ENCODE assay signal across 18 cellular contexts in genomic region chr4:26891054-26891453, GRCh38. TPM values are rescaled to one million over a fixed set of nuclear protein-coding genes. Genes with fewer than 3 reads are reported as not detected.
DNase-seq lines count a peak whose midpoint lies in the region; ATAC-seq, FAIRE-seq and TF ChIP-seq lines count a peak whose summit lies in the region.
"Had no signal": no experiment of that assay in that cellular context is flagged by ENCODE, and none has a peak within 500 bp of the region (broad histone marks: within the 10 kb centered on the region; RNA-seq: fewer than 3 reads in every experiment).

No MANE protein-coding gene starts in this region.

- POLR2A ChIA-PET in activated CD8-positive, alpha-beta T cell treated with anti-CD3 and anti-CD28 coated beads for 36 hours (lab: Charles Lee), result interaction anchor here (0.7 to 1.3 kb wide), 5 partner anchors 11 to 71 kb away, joined by 3 to 4 read pairs (median 3); partner anchors contain the start of gene STIM2
- POLR2A ChIA-PET in activated CD8-positive, alpha-beta T cell treated with anti-CD3 and anti-CD28 coated beads, Interleukin-2, amount 10 ng/mL, durations not matched to agents 7 days and 5 days (lab: Charles Lee), result interaction anchor here (0.9 kb wide), 1 partner anchor 24 kb away, joined by 4 read pairs; no protein-coding TSS in a partner anchor

- CTCF ChIA-PET in activated CD8-positive, alpha-beta T cell treated with anti-CD3 and anti-CD28 coated beads for 36 hours (lab: Charles Lee), result no interaction called here
- CTCF ChIA-PET in activated CD8-positive, alpha-beta T cell treated with anti-CD3 and anti-CD28 coated beads, Interleukin-2, amount 10 ng/mL, durations not matched to agents 7 days and 5 days (lab: Charles Lee), result no interaction called here

- H3K36me3 Mint-ChIP-seq in activated CD8-positive, alpha-beta T cell treated with anti-CD3 and anti-CD28 coated beads for 36 hours (ENCODE audit: low read depth), result peaks cover 38% of the 10 kb centered on the region
- H3K36me3 Mint-ChIP-seq in activated CD8-positive, alpha-beta T cell treated with anti-CD3 and anti-CD28 coated beads, Interleukin-2, amount 10 ng/mL, durations not matched to agents 7 days and 5 days (ENCODE audit: low read depth), result peaks cover 54% of the 10 kb centered on the region
- H3K36me3 Mint-ChIP-seq in central memory CD8-positive, alpha-beta T cell (ENCODE audit: insufficient read depth), result peaks cover 11% of the 10 kb centered on the region

- no peak for ATAC-seq in activated CD8-positive, alpha-beta T cell treated with anti-CD3 and anti-CD28 coated beads for 36 hours
- no peak for ATAC-seq in activated CD8-positive, alpha-beta T cell treated with anti-CD3 and anti-CD28 coated beads, Interleukin-2, amount 10 ng/mL, durations not matched to agents 7 days and 5 days
- ATAC-seq in central memory CD8-positive, alpha-beta T cell (replicated peaks; ENCODE audit: extremely low read depth, poor library complexity, severe bottlenecking), result no peak

- no peak overlapping the region for H3K4me3 Mint-ChIP-seq in activated CD8-positive, alpha-beta T cell treated with anti-CD3 and anti-CD28 coated beads for 36 hours
- H3K4me3 Mint-ChIP-seq in activated CD8-positive, alpha-beta T cell treated with anti-CD3 and anti-CD28 coated beads, Interleukin-2, amount 10 ng/mL, durations not matched to agents 7 days and 5 days, result no peak overlapping the region
- no peak overlapping the region for H3K4me3 Mint-ChIP-seq in central memory CD8-positive, alpha-beta T cell
- H3K4me3 Mint-ChIP-seq: CD14-positive monocyte; CD4-positive, alpha-beta T cell had no signal

- FAIRE-seq in GM12891 (lab: Jason Lieb, UNC), result peak; percentile 20
- FAIRE-seq: A204.1, G401.6, GM19239, H54 had no signal

- intact Hi-C loops in activated CD8-positive, alpha-beta T cell treated with anti-CD3 and anti-CD28 coated beads for 36 hours (cut with micrococcal nuclease), result no loop called here

- no peak for TF ChIP-seq CTCF in activated CD8-positive, alpha-beta T cell treated with anti-CD3 and anti-CD28 coated beads for 36 hours (IDR thresholded peaks at IDR 0.05)

- DNase-seq in activated CD8-positive, alpha-beta T cell treated with anti-CD3 and anti-CD28 coated beads for 36 hours, result no peak
- no peak for DNase-seq in activated CD8-positive, alpha-beta T cell treated with anti-CD3 and anti-CD28 coated beads, Interleukin-2, amount 10 ng/mL, durations not matched to agents 7 days and 5 days
- no peak for DNase-seq in GM12891 (ENCODE audit: insufficient read length, low spot score)
- DNase-seq in central memory CD8-positive, alpha-beta T cell (ENCODE audit: low spot score in 2 of 2), result no peak
- no peak for DNase-seq in NCI-H128 (lab: John Stamatoyannopoulos, UW; ENCODE audit: unreplicated experiment)
- no peak for DNase-seq in Kasumi-1 (lab: John Stamatoyannopoulos, UW)
- DNase-seq in erythroblast (lab: John Stamatoyannopoulos, UW), result no peak
- DNase-seq: BE2C; Calu3; CD4-positive, alpha-beta T cell; COR-L47; DND-41; GOT3 had no signal

- H3K27me3 Mint-ChIP-seq in activated CD8-positive, alpha-beta T cell treated with anti-CD3 and anti-CD28 coated beads for 36 hours, result no peaks in the 10 kb centered on the region
- no peaks in the 10 kb centered on the region for H3K27me3 Mint-ChIP-seq in activated CD8-positive, alpha-beta T cell treated with anti-CD3 and anti-CD28 coated beads, Interleukin-2, amount 10 ng/mL, durations not matched to agents 7 days and 5 days (ENCODE audit: low read depth)
- no peaks in the 10 kb centered on the region for H3K27me3 Mint-ChIP-seq in central memory CD8-positive, alpha-beta T cell
- H3K27me3 Mint-ChIP-seq: CD4-positive, alpha-beta T cell had no signal

- H3K9me3 Mint-ChIP-seq in activated CD8-positive, alpha-beta T cell treated with anti-CD3 and anti-CD28 coated beads for 36 hours, result peaks cover 10% of the 10 kb centered on the region
- H3K9me3 Mint-ChIP-seq in activated CD8-positive, alpha-beta T cell treated with anti-CD3 and anti-CD28 coated beads, Interleukin-2, amount 10 ng/mL, durations not matched to agents 7 days and 5 days (ENCODE audit: insufficient read depth), result peaks cover 13% of the 10 kb centered on the region
- no peaks in the 10 kb centered on the region for H3K9me3 Mint-ChIP-seq in central memory CD8-positive, alpha-beta T cell
- H3K9me3 Mint-ChIP-seq: CD4-positive, alpha-beta T cell had no signal

- TF ChIP-seq POLR2A in GM12891 (IDR thresholded peaks at IDR 0.05; ENCODE audit: low read depth, low read length) (no peak), erythroblast (IDR thresholded peaks at IDR 0.05; ENCODE audit: low read length) (no peak)

- peaks cover 66% of the 10 kb centered on the region for H3K4me1 Mint-ChIP-seq in activated CD8-positive, alpha-beta T cell treated with anti-CD3 and anti-CD28 coated beads for 36 hours (ENCODE audit: low read depth)
- peaks cover 63% of the 10 kb centered on the region for H3K4me1 Mint-ChIP-seq in activated CD8-positive, alpha-beta T cell treated with anti-CD3 and anti-CD28 coated beads, Interleukin-2, amount 10 ng/mL, durations not matched to agents 7 days and 5 days (ENCODE audit: low read depth)
- peaks cover 49% of the 10 kb centered on the region for H3K4me1 Mint-ChIP-seq in central memory CD8-positive, alpha-beta T cell

- peak overlapping the region; percentile 26 for H3K27ac Mint-ChIP-seq in activated CD8-positive, alpha-beta T cell treated with anti-CD3 and anti-CD28 coated beads for 36 hours
- H3K27ac Mint-ChIP-seq in activated CD8-positive, alpha-beta T cell treated with anti-CD3 and anti-CD28 coated beads, Interleukin-2, amount 10 ng/mL, durations not matched to agents 7 days and 5 days, result no peak overlapping the region
- peak overlapping the region; percentile 88 for H3K27ac Mint-ChIP-seq in central memory CD8-positive, alpha-beta T cell (ENCODE audit: low read depth)
- H3K27ac Mint-ChIP-seq: CD14-positive monocyte had no signal

TF ChIP-seq in GM12891, 5 proteins besides CTCF, POLR2A, EP300 and RAD21:
- TF ChIP-seq POLR2AphosphoS5 (IDR thresholded peaks at IDR 0.05; ENCODE audit: low read depth, low read length) (no peak), TAF1 (IDR thresholded peaks at IDR 0.05; ENCODE audit: low read depth, low read length) (no peak), PAX5 (IDR thresholded peaks at IDR 0.05; ENCODE audit: insufficient read depth, low read length, severe bottlenecking) (no peak), SPI1 (IDR thresholded peaks at IDR 0.05; ENCODE audit: low read depth, low read length) (no peak), POU2F2 (IDR thresholded peaks at IDR 0.05; ENCODE audit: low read depth, low read length) (no peak)

RNA-seq across cellular contexts. Expression of gene STIM2, which starts 30.4 kb away (rescaled TPM):
- total RNA-seq in activated CD8-positive, alpha-beta T cell treated with anti-CD3 and anti-CD28 coated beads for 36 hours, result 10 to 100 TPM; 44.4 to 46.6 TPM
- total RNA-seq in activated CD8-positive, alpha-beta T cell treated with anti-CD3 and anti-CD28 coated beads, Interleukin-2, amount 10 ng/mL, durations not matched to agents 7 days and 5 days, result 10 to 100 TPM; 52.3 to 53.3 TPM
- 18.5 TPM for polyA plus RNA-seq in GM12891 (2012; ENCODE audit: low read depth, missing spikeins)
